Comparison of ENCODE assay signal across 2 cellular contexts in genomic region chr12:92553389-92553788, GRCh38.
TF ChIP-seq lines count a peak whose summit lies in the region.

No MANE protein-coding gene starts in this region.

TF ChIP-seq in GM12878, 131 proteins besides CTCF, POLR2A, EP300 and RAD21 (continued from another document and continues in another):
- TF ChIP-seq ZZZ3 (IDR thresholded peaks at IDR 0.05; ENCODE audit: control insufficient read depth, insufficient read length, low read depth) (no peak), DPF2 (IDR thresholded peaks at IDR 0.05) (peak; percentile 65; the same call in 1 of the 2 replicates), HDAC2 (IDR thresholded peaks at IDR 0.05) (no peak), FOXM1 (IDR thresholded peaks at IDR 0.05; ENCODE audit: low read depth, low read length) (no peak), NR2C2 (IDR thresholded peaks at IDR 0.05; ENCODE audit: borderline replicate concordance, control insufficient read depth, insufficient read length, low read depth) (no peak), FOS (IDR thresholded peaks at IDR 0.05; ENCODE audit: borderline replicate concordance, extremely low read depth, insufficient read length) (no peak), SPI1 (IDR thresholded peaks at IDR 0.05; ENCODE audit: borderline replicate concordance, insufficient read depth, low read depth, low read length) (peak; percentile 47; the same call in 1 of the 2 replicates), NRF1 (conservative IDR thresholded peaks at IDR 0.05; ENCODE audit: low read depth, low read length) (no peak), MAX (IDR thresholded peaks at IDR 0.05; ENCODE audit: low read depth, low read length) (no peak), E2F4 (IDR thresholded peaks at IDR 0.05; ENCODE audit: low read depth, low read length) (no peak), RELB (IDR thresholded peaks at IDR 0.05; ENCODE audit: low read depth) (peak; percentile 89)
- TF ChIP-seq, protein P1, sequence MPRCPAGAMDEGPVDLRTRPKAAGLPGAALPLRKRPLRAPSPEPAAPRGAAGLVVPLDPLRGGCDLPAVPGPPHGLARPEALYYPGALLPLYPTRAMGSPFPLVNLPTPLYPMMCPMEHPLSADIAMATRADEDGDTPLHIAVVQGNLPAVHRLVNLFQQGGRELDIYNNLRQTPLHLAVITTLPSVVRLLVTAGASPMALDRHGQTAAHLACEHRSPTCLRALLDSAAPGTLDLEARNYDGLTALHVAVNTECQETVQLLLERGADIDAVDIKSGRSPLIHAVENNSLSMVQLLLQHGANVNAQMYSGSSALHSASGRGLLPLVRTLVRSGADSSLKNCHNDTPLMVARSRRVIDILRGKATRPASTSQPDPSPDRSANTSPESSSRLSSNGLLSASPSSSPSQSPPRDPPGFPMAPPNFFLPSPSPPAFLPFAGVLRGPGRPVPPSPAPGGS (IDR thresholded peaks at IDR 0.05; ENCODE audit: borderline replicate concordance, insufficient read depth, low read depth, low read length, poor library complexity, severe bottlenecking): no peak
- TF ChIP-seq, protein P2, sequence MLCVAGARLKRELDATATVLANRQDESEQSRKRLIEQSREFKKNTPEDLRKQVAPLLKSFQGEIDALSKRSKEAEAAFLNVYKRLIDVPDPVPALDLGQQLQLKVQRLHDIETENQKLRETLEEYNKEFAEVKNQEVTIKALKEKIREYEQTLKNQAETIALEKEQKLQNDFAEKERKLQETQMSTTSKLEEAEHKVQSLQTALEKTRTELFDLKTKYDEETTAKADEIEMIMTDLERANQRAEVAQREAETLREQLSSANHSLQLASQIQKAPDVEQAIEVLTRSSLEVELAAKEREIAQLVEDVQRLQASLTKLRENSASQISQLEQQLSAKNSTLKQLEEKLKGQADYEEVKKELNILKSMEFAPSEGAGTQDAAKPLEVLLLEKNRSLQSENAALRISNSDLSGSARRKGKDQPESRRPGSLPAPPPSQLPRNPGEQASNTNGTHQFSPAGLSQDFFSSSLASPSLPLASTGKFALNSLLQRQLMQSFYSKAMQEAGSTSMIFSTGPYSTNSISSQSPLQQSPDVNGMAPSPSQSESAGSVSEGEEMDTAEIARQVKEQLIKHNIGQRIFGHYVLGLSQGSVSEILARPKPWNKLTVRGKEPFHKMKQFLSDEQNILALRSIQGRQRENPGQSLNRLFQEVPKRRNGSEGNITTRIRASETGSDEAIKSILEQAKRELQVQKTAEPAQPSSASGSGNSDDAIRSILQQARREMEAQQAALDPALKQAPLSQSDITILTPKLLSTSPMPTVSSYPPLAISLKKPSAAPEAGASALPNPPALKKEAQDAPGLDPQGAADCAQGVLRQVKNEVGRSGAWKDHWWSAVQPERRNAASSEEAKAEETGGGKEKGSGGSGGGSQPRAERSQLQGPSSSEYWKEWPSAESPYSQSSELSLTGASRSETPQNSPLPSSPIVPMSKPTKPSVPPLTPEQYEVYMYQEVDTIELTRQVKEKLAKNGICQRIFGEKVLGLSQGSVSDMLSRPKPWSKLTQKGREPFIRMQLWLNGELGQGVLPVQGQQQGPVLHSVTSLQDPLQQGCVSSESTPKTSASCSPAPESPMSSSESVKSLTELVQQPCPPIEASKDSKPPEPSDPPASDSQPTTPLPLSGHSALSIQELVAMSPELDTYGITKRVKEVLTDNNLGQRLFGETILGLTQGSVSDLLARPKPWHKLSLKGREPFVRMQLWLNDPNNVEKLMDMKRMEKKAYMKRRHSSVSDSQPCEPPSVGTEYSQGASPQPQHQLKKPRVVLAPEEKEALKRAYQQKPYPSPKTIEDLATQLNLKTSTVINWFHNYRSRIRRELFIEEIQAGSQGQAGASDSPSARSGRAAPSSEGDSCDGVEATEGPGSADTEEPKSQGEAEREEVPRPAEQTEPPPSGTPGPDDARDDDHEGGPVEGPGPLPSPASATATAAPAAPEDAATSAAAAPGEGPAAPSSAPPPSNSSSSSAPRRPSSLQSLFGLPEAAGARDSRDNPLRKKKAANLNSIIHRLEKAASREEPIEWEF (IDR thresholded peaks at IDR 0.05; ENCODE audit: insufficient replicate concordance, low read depth, low read length): no peak

TF ChIP-seq in HepG2, 621 proteins besides CTCF, POLR2A, EP300 and RAD21 (continued from another document and continues in another):
- TF ChIP-seq GMEB1 (CRISPR knock-in tag; IDR thresholded peaks at IDR 0.05; ENCODE audit: borderline replicate concordance): peak; percentile 36; the same call in 1 of the 2 replicates
- no peak for TF ChIP-seq ZNF782 (CRISPR knock-in tag; IDR thresholded peaks at IDR 0.05; ENCODE audit: borderline replicate concordance)
- TF ChIP-seq SAP130 (CRISPR knock-in tag; IDR thresholded peaks at IDR 0.05; ENCODE audit: low read depth): 0 out of 2 replicates have a peak, but pooled peaks have one; percentile 13
- TF ChIP-seq MAX (IDR thresholded peaks at IDR 0.05): no peak
- TF ChIP-seq ZNF614 (CRISPR knock-in tag; IDR thresholded peaks at IDR 0.05; ENCODE audit: borderline replicate concordance): no peak
- TF ChIP-seq ZNF446 (CRISPR knock-in tag; IDR thresholded peaks at IDR 0.05): no peak
- 0 out of 2 replicates have a peak, but pooled peaks have one; percentile 38 for TF ChIP-seq MED1 (CRISPR knock-in tag; IDR thresholded peaks at IDR 0.05)
- TF ChIP-seq, protein P3, sequence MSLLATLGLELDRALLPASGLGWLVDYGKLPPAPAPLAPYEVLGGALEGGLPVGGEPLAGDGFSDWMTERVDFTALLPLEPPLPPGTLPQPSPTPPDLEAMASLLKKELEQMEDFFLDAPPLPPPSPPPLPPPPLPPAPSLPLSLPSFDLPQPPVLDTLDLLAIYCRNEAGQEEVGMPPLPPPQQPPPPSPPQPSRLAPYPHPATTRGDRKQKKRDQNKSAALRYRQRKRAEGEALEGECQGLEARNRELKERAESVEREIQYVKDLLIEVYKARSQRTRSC (CRISPR knock-in tag; IDR thresholded peaks at IDR 0.05; ENCODE audit: low read depth): no peak
- TF ChIP-seq SRY (CRISPR knock-in tag; IDR thresholded peaks at IDR 0.05): no peak
- TF ChIP-seq, protein P4, sequence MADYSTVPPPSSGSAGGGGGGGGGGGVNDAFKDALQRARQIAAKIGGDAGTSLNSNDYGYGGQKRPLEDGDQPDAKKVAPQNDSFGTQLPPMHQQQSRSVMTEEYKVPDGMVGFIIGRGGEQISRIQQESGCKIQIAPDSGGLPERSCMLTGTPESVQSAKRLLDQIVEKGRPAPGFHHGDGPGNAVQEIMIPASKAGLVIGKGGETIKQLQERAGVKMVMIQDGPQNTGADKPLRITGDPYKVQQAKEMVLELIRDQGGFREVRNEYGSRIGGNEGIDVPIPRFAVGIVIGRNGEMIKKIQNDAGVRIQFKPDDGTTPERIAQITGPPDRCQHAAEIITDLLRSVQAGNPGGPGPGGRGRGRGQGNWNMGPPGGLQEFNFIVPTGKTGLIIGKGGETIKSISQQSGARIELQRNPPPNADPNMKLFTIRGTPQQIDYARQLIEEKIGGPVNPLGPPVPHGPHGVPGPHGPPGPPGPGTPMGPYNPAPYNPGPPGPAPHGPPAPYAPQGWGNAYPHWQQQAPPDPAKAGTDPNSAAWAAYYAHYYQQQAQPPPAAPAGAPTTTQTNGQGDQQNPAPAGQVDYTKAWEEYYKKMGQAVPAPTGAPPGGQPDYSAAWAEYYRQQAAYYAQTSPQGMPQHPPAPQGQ (CRISPR knock-in tag; IDR thresholded peaks at IDR 0.05; ENCODE audit: borderline replicate concordance): no peak
- TF ChIP-seq, protein P5, sequence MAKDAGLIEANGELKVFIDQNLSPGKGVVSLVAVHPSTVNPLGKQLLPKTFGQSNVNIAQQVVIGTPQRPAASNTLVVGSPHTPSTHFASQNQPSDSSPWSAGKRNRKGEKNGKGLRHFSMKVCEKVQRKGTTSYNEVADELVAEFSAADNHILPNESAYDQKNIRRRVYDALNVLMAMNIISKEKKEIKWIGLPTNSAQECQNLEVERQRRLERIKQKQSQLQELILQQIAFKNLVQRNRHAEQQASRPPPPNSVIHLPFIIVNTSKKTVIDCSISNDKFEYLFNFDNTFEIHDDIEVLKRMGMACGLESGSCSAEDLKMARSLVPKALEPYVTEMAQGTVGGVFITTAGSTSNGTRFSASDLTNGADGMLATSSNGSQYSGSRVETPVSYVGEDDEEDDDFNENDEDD (CRISPR knock-in tag; IDR thresholded peaks at IDR 0.05; ENCODE audit: borderline replicate concordance): no peak
- no peak for TF ChIP-seq ZMYM4 (CRISPR knock-in tag; IDR thresholded peaks at IDR 0.05)
- TF ChIP-seq CHD4 (IDR thresholded peaks at IDR 0.05; ENCODE audit: borderline replicate concordance, low read length): no peak
- TF ChIP-seq RARA (CRISPR knock-in tag; IDR thresholded peaks at IDR 0.05): peak; percentile 52
- no peak for TF ChIP-seq ZSCAN31 (CRISPR knock-in tag; IDR thresholded peaks at IDR 0.05; ENCODE audit: low read depth)
- TF ChIP-seq SNAPC4 (CRISPR knock-in tag; IDR thresholded peaks at IDR 0.05): no peak
- 0 out of 2 replicates have a peak, but pooled peaks have one; percentile 57 for TF ChIP-seq SETDB1 (CRISPR knock-in tag; IDR thresholded peaks at IDR 0.05; ENCODE audit: borderline replicate concordance)
- TF ChIP-seq NCOA5 (CRISPR knock-in tag; IDR thresholded peaks at IDR 0.05): no peak
- TF ChIP-seq CC2D1A (CRISPR knock-in tag; IDR thresholded peaks at IDR 0.05): no peak
- no peak for TF ChIP-seq EHMT2 (IDR thresholded peaks at IDR 0.05; ENCODE audit: borderline replicate concordance, low read depth, low read length)
- no peak for TF ChIP-seq ZNF747 (CRISPR knock-in tag; IDR thresholded peaks at IDR 0.05; ENCODE audit: borderline replicate concordance)
- no peak for TF ChIP-seq ZBTB38 (CRISPR knock-in tag; IDR thresholded peaks at IDR 0.05)
- TF ChIP-seq HMGXB4 (CRISPR knock-in tag; IDR thresholded peaks at IDR 0.05; ENCODE audit: borderline replicate concordance in 1 of 2, low read depth in 1 of 2): no peak
- TF ChIP-seq EED (CRISPR knock-in tag; IDR thresholded peaks at IDR 0.05): no peak
- TF ChIP-seq ZBTB3 (CRISPR knock-in tag; IDR thresholded peaks at IDR 0.05; ENCODE audit: borderline replicate concordance, low read depth): no peak
- TF ChIP-seq, protein P6, sequence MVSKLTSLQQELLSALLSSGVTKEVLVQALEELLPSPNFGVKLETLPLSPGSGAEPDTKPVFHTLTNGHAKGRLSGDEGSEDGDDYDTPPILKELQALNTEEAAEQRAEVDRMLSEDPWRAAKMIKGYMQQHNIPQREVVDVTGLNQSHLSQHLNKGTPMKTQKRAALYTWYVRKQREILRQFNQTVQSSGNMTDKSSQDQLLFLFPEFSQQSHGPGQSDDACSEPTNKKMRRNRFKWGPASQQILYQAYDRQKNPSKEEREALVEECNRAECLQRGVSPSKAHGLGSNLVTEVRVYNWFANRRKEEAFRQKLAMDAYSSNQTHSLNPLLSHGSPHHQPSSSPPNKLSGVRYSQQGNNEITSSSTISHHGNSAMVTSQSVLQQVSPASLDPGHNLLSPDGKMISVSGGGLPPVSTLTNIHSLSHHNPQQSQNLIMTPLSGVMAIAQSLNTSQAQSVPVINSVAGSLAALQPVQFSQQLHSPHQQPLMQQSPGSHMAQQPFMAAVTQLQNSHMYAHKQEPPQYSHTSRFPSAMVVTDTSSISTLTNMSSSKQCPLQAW (CRISPR knock-in tag; IDR thresholded peaks at IDR 0.05): 0 out of 2 replicates have a peak, but pooled peaks have one; percentile 34
- no peak for TF ChIP-seq ATF1 (CRISPR knock-in tag; IDR thresholded peaks at IDR 0.05)
- TF ChIP-seq TBL1XR1 (IDR thresholded peaks at IDR 0.05; ENCODE audit: borderline replicate concordance, low read length, partially characterized antibody): no peak
